Comparison of ENCODE assay signal across 9 cellular contexts in the genomic region with DNA sequence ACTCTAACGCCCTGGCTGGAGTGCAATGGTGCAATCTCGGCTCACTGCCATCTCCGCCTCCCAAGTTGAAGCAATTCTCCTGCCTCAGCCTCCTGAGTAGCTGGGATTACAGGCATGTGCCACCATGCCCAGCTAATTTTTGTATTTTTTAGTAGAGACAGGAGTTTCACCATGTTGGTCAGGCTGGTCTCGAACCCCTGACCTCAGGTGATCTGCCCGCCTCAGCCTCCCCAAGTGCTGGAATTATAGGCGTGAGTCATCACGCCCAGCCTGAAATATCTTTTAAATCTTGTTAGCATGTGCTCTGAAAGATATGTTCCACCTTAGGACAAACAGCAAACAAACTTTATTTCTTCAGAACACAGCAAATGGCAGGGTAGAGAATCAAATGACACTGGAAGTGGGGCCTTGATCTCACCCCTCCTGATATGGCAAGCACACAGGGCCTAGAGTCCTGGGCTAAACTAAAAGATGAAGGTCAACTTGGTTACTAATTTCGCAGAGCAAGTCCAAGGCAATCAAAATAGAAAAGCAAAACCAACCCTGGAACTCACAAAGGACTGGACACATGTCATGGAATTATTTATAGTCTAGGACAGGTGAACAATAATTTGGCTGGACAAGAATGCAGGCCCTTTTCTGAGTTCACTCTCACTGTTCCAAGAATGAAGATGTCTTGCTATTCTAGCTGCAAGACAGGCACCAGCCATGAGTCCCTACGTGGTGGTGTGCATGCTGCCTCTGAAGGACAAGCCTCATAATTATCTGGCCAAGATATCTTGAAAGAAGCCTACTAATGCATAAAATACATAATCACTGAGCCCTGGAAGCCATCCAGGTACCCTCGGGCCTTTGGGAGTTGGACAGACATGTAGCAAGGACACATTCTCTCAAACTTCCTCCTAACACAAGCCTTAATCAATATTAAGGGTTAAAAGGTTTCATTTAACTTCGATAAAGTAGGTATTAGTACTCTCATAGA. TPM values are rescaled to one million over a fixed set of nuclear protein-coding genes. Genes with fewer than 3 reads are reported as not detected.
A peak's percentile ranks its signal among the peaks of the same experiment; 100 is the strongest.
DNase-seq lines count a peak whose midpoint lies in the region; TF ChIP-seq lines count a peak whose summit lies in the region.
"Had no signal": no experiment of that assay in that cellular context is flagged by ENCODE, and none has a peak within 500 bp of the region (broad histone marks: within the 10 kb centered on the region; RNA-seq: fewer than 3 reads in every experiment).

No MANE protein-coding gene starts in this region.

- no peaks in the 10 kb centered on the region for H3K9me3 ChIP-seq in liver (ENCODE audit: control insufficient read depth in 4 of 4, low read length in 3 of 4)
- no peaks in the 10 kb centered on the region for H3K9me3 ChIP-seq in MG63

- peaks cover 33 to 73% (median 70%) of the 10 kb centered on the region in 4 donors for H3K4me1 ChIP-seq in liver (ENCODE audit: control insufficient read depth in 4 of 4, insufficient read depth in 4 of 4, low read length in 3 of 4)

- peak overlapping the region; percentile 94 for H3K27ac Mint-ChIP-seq in activated T-cell treated with anti-CD3 and anti-CD28 coated beads, Interleukin-2, amount 50 U/mL, for 24 hours
- peak overlapping the region; percentile 73 for H3K27ac Mint-ChIP-seq in type B pancreatic cell

- H3K4me1 Mint-ChIP-seq in activated T-cell treated with anti-CD3 and anti-CD28 coated beads, Interleukin-2, amount 50 U/mL, for 24 hours (ENCODE audit: low read depth): peaks cover 69% of the 10 kb centered on the region
- peaks cover 71% of the 10 kb centered on the region for H3K4me1 Mint-ChIP-seq in type B pancreatic cell (ENCODE audit: unreplicated experiment)

- H3K9ac ChIP-seq in liver (ENCODE audit: low read depth in 1 of 2, low read length in 2 of 2): no peak overlapping the region

- H3K4me3 Mint-ChIP-seq in activated T-cell treated with anti-CD3 and anti-CD28 coated beads, Interleukin-2, amount 50 U/mL, for 24 hours: peak overlapping the region; percentile 54
- H3K4me3 Mint-ChIP-seq in type B pancreatic cell: peak overlapping the region; percentile 20

- WGBS in adipose tissue, 3 donors: 55 to 66% (median 66%) methylated on average over 11 of the region's 11 CpGs
- 61% methylated on average over 11 of the region's 11 CpGs for WGBS in liver

- TF ChIP-seq CTCF in liver (IDR thresholded peaks at IDR 0.05; ENCODE audit: low read depth, low read length, missing input control) (no peak), type B pancreatic cell (conservative IDR thresholded peaks at IDR 0.05) (no peak)

- peaks cover 29% of the 10 kb centered on the region for H3K36me3 Mint-ChIP-seq in activated T-cell treated with anti-CD3 and anti-CD28 coated beads, Interleukin-2, amount 50 U/mL, for 24 hours (ENCODE audit: low read depth)
- peaks cover 17% of the 10 kb centered on the region for H3K36me3 Mint-ChIP-seq in type B pancreatic cell

- H3K4me3 ChIP-seq in liver (ENCODE audit: low read depth in 1 of 3, low read length in 3 of 3): no peak overlapping the region
- H3K4me3 ChIP-seq in MG63: no peak overlapping the region

- H3K9me3 Mint-ChIP-seq in activated T-cell treated with anti-CD3 and anti-CD28 coated beads, Interleukin-2, amount 50 U/mL, for 24 hours: no peaks in the 10 kb centered on the region
- H3K9me3 Mint-ChIP-seq in type B pancreatic cell: peaks cover 3% of the 10 kb centered on the region

- no peaks in the 10 kb centered on the region for H3K27me3 Mint-ChIP-seq in activated T-cell treated with anti-CD3 and anti-CD28 coated beads, Interleukin-2, amount 50 U/mL, for 24 hours
- no peaks in the 10 kb centered on the region for H3K27me3 Mint-ChIP-seq in type B pancreatic cell

- no peak for TF ChIP-seq RAD21 in liver (IDR thresholded peaks at IDR 0.05)

- DNase-seq in activated T-cell treated with anti-CD3 and anti-CD28 coated beads, Interleukin-2, amount 50 U/mL, for 24 hours: no peak
- no peak for DNase-seq in activated T-cell treated with anti-CD3 and anti-CD28 coated beads, Interleukin-2, amount 50 U/mL, for 48 hours
- DNase-seq in type B pancreatic cell (ENCODE audit: extremely low spot score, unreplicated experiment): no peak
- no peak for DNase-seq in GDM1 (lab: John Stamatoyannopoulos, UW)
- DNase-seq in NCI-H2081 (lab: John Stamatoyannopoulos, UW): no peak
- no peak for DNase-seq in MG63
- DNase-seq: SW 1271 had no signal

- H3K27me3 ChIP-seq in liver (ENCODE audit: control insufficient read depth in 4 of 4, insufficient read depth in 4 of 4, low read length in 3 of 4) (no peaks in the 10 kb centered on the region), MG63 (no peaks in the 10 kb centered on the region)

- H3K27ac ChIP-seq in adipose tissue (ENCODE audit: low read depth, low read length) (peak overlapping the region; percentile 42), liver (ENCODE audit: low read depth in 1 of 2, low read length in 2 of 2) (peak overlapping the region; percentile 53 to 93)

- H3K36me3 ChIP-seq in liver (ENCODE audit: control insufficient read depth in 4 of 4, insufficient read depth in 3 of 4, low read depth in 1 of 4, low read length in 3 of 4) (no peaks in the 10 kb centered on the region), MG63 (peaks cover 6% of the 10 kb centered on the region)

TF ChIP-seq in liver, 16 proteins besides CTCF, POLR2A, EP300 and RAD21:
- no peak for TF ChIP-seq SP1 (IDR thresholded peaks at IDR 0.05)
- no peak for TF ChIP-seq EGR1 (IDR thresholded peaks at IDR 0.05; ENCODE audit: low read depth in 2 of 2)
- no peak for TF ChIP-seq ATF3 (IDR thresholded peaks at IDR 0.05)
- no peak for TF ChIP-seq HNF4A (conservative IDR thresholded peaks at IDR 0.05)

RNA-seq across cellular contexts. Expression of gene B4GALT5, which starts 35.6 kb away (rescaled TPM):
- polyA plus RNA-seq in adipose tissue (10 to 100 TPM in 2 of 3 donors, 1 to 10 TPM in 1; 8.7 to 48.2 (median 22.7) TPM), liver (10 to 100 TPM in 1 of 2 donors, 1 to 10 TPM in 1; 2.0 to 14.8 TPM)
- total RNA-seq in liver (10 to 100 TPM; 14.1 to 28.2 TPM), type B pancreatic cell (ENCODE audit: low replicate concordance) (47.9 and 49.7 TPM in 2 replicates)
- total RNA-seq in MG63 (2014; rRNA removed; shearing (Covaris generic); ENCODE audit: low replicate concordance): 20.3 and 20.4 TPM in 2 replicates
